In the genomic region with DNA sequence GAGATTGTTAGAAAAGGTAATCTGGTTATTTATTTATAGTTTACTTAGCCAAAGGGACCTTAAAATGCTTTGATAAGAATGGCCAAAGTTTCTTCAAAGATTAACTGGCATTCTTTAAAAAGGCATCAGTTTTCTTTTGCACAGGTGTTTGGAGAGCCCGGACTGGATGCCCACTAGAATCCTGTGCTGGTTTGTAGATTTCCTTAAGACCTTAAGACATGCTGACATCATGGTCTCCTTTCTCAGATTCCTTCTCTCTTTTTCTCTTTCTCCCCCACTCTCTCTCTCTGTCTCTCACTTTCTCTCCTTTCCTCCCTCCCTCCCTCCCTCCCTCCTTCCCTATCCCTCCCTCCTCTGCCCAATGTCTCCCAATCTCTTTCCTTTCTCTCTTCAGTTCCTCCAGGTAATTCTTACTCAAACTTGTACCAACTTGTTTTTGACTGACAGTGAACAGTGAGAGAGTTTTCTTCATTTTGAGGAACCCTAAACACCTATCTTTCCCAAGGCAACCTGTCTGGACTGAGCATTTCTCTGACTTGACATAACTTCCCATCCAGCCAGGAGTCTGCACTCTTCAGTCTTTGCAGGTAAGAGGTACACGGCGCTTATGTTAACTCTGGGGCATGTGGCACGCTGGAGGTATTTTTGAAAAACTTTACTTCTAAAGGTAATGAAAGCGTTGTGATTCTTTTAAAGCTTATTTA, we compare ENCODE assay signal across 16 cellular contexts. TPM values are rescaled to one million over a fixed set of nuclear protein-coding genes. Genes with fewer than 3 reads are reported as not detected.
DNase-seq lines count a peak whose midpoint lies in the region; ATAC-seq and TF ChIP-seq lines count a peak whose summit lies in the region.
"Had no signal": no experiment of that assay in that cellular context is flagged by ENCODE, and none has a peak within 500 bp of the region (broad histone marks: within the 10 kb centered on the region; RNA-seq: fewer than 3 reads in every experiment).

Gene KCNJ15, plus strand, starts transcription at position 393 of the 704 bp plus-strand sequence. CDS start 42,271 bp downstream, outside the sequence.

- no peak within 1 kb of the TSS for H3K27ac ChIP-seq in ascending aorta
- no peak within 1 kb of the TSS for H3K27ac ChIP-seq in hepatocyte
- H3K27ac ChIP-seq in osteoblast (ENCODE audit: low read depth, low read length): no peak within 1 kb of the TSS
- H3K27ac ChIP-seq in urinary bladder (ENCODE audit: low read depth): no peak within 1 kb of the TSS
- H3K27ac ChIP-seq in SK-N-SH (ENCODE audit: low read depth in 2 of 2, low read length in 1 of 2): no peak within 1 kb of the TSS
- H3K27ac ChIP-seq: esophagus muscularis mucosa, RWPE1 had no signal

- no peak for TF ChIP-seq RAD21 in SK-N-SH (IDR thresholded peaks at IDR 0.05; ENCODE audit: low read length)

- no peaks in the 10 kb centered on the region for H3K9me3 ChIP-seq in ascending aorta
- no peaks in the 10 kb centered on the region for H3K9me3 ChIP-seq in hepatocyte (ENCODE audit: low read depth)
- H3K9me3 ChIP-seq in osteoblast (ENCODE audit: low read depth, low read length): no peaks in the 10 kb centered on the region
- no peaks in the 10 kb centered on the region for H3K9me3 ChIP-seq in SK-N-SH
- H3K9me3 ChIP-seq: esophagus muscularis mucosa had no signal

- H3K79me2 ChIP-seq in hepatocyte: no peaks in the 10 kb centered on the region
- no peaks in the 10 kb centered on the region for H3K79me2 ChIP-seq in osteoblast (ENCODE audit: insufficient read depth, low read length)
- no peaks in the 10 kb centered on the region for H3K79me2 ChIP-seq in SK-N-SH (ENCODE audit: insufficient read depth)

- no peak for TF ChIP-seq CTCF in ascending aorta (IDR thresholded peaks at IDR 0.05)
- TF ChIP-seq CTCF in hepatocyte (IDR thresholded peaks at IDR 0.05; ENCODE audit: poor library complexity): no peak
- TF ChIP-seq CTCF in osteoblast (IDR thresholded peaks at IDR 0.05; ENCODE audit: extremely low read depth, low read depth, low read length): no peak
- no peak for TF ChIP-seq CTCF in SK-N-SH (IDR thresholded peaks at IDR 0.05)

- ATAC-seq in activated CD4-positive, CD25-positive, alpha-beta regulatory T cell treated with anti-CD3 and anti-CD28 coated beads, Interleukin-2, amount 50 U/mL, for 24 hours: no peak
- no peak for ATAC-seq in GM19324 (IDR thresholded peaks at IDR 0.05; ENCODE audit: low FRiP score, unreplicated experiment)
- ATAC-seq: activated CD8-positive, alpha-beta memory T cell treated with anti-CD3 and anti-CD28 coated beads, Interleukin-2, amount 10 ng/mL, durations not matched to agents 7 days and 5 days had no signal

- H3K36me3 ChIP-seq in ascending aorta: no peaks in the 10 kb centered on the region
- no peaks in the 10 kb centered on the region for H3K36me3 ChIP-seq in hepatocyte (replicated peaks; ENCODE audit: insufficient read depth, low read depth)
- no peaks in the 10 kb centered on the region for H3K36me3 ChIP-seq in osteoblast (ENCODE audit: insufficient read depth, low read length)
- H3K36me3 ChIP-seq in urinary bladder (ENCODE audit: insufficient read depth): no peaks in the 10 kb centered on the region
- no peaks in the 10 kb centered on the region for H3K36me3 ChIP-seq in SK-N-SH (replicated peaks in 1 of 2; ENCODE audit: control insufficient read depth in 1 of 2, insufficient read depth in 2 of 2, low read length in 1 of 2)
- H3K36me3 ChIP-seq: esophagus muscularis mucosa had no signal

- H3K27me3 ChIP-seq in ascending aorta: no peaks in the 10 kb centered on the region
- H3K27me3 ChIP-seq in hepatocyte: peaks cover 5% of the 10 kb centered on the region
- no peaks in the 10 kb centered on the region for H3K27me3 ChIP-seq in osteoblast (ENCODE audit: insufficient read depth, low read length)
- no peaks in the 10 kb centered on the region for H3K27me3 ChIP-seq in SK-N-SH (ENCODE audit: insufficient read depth)

- no peak within 1 kb of the TSS for H3K9ac ChIP-seq in SK-N-SH

- DNase-seq in ascending aorta (ENCODE audit: low spot score in 2 of 2) (no peak), hepatocyte (ENCODE audit: low spot score) (no peak), osteoblast (ENCODE audit: insufficient read length, low spot score, missing footprints) (no peak), SK-N-SH (no peak)
- DNase-seq: activated CD4-positive, alpha-beta T cell treated with anti-CD3 and anti-CD28 coated beads for 48 hours; activated CD8-positive, alpha-beta memory T cell treated with anti-CD3 and anti-CD28 coated beads, Interleukin-2, amount 10 ng/mL, durations not matched to agents 7 days and 5 days; NCI-H1092 treated with DMSO at 0.1 percent for 48 hours; NCI-H2107; NCI-H524; SW 1271 had no signal

- H2AFZ ChIP-seq in hepatocyte (no peak within 1 kb of the TSS), osteoblast (ENCODE audit: low read length) (no peak within 1 kb of the TSS), SK-N-SH (ENCODE audit: low read depth) (no peak within 1 kb of the TSS)

- 49% methylated on average over 5 of the region's 5 CpGs for WGBS in hepatocyte (ENCODE audit: low lambda C conversion rate, missing lambda C conversion rate)
- 60% methylated on average over 5 of the region's 5 CpGs for WGBS in urinary bladder
- WGBS in SK-N-SH (ENCODE audit: low lambda C conversion rate): 64% methylated on average over 5 of the region's 5 CpGs

- CTCF ChIA-PET in SK-N-SH (lab: Yijun Ruan, JAX): no interaction called here

- H3K4me3 ChIP-seq in ascending aorta: no peak within 1 kb of the TSS
- no peak within 1 kb of the TSS for H3K4me3 ChIP-seq in hepatocyte
- no peak within 1 kb of the TSS for H3K4me3 ChIP-seq in osteoblast (ENCODE audit: insufficient read depth, low read length)
- peak within 1 kb of the TSS; percentile 15 for H3K4me3 ChIP-seq in urinary bladder (ENCODE audit: low read depth, low read length)
- H3K4me3 ChIP-seq in SK-N-SH (ENCODE audit: low read depth in 2 of 2, low read length in 1 of 2): no peak within 1 kb of the TSS
- H3K4me3 ChIP-seq: esophagus muscularis mucosa had no signal

- H3K9me2 ChIP-seq in hepatocyte (replicated peaks; ENCODE audit: insufficient read depth) (no peaks in the 10 kb centered on the region), SK-N-SH (no peaks in the 10 kb centered on the region)

- H3K4me2 ChIP-seq in hepatocyte (peak within 1 kb of the TSS; percentile 50), osteoblast (ENCODE audit: insufficient read depth, low read length) (no peak within 1 kb of the TSS), SK-N-SH (no peak within 1 kb of the TSS)

- intact Hi-C loops in ascending aorta (cut with DNase I): loop anchor here (5.0 kb wide), 1 partner anchor 41 kb away; no protein-coding TSS in a partner anchor

- POLR2A ChIA-PET in SK-N-SH (lab: Yijun Ruan, JAX): no interaction called here

- H3F3A ChIP-seq in SK-N-SH (replicated peaks; ENCODE audit: insufficient read depth): peaks cover under 1% of the 10 kb centered on the region

- TF ChIP-seq EP300 in SK-N-SH (IDR thresholded peaks at IDR 0.05; ENCODE audit: borderline replicate concordance in 1 of 2, low read depth in 1 of 2, low read length in 1 of 2): no peak

- H4K20me1 ChIP-seq in hepatocyte (ENCODE audit: insufficient read depth, poor library complexity, severe bottlenecking) (no peaks in the 10 kb centered on the region), osteoblast (ENCODE audit: insufficient read depth, low read length) (no peaks in the 10 kb centered on the region), SK-N-SH (ENCODE audit: insufficient read depth) (no peaks in the 10 kb centered on the region)

- peaks cover 0 to 14% of the 10 kb centered on the region in 2 donors for H3K4me1 ChIP-seq in ascending aorta
- no peaks in the 10 kb centered on the region for H3K4me1 ChIP-seq in hepatocyte (ENCODE audit: insufficient read depth)
- peaks cover 23% of the 10 kb centered on the region for H3K4me1 ChIP-seq in osteoblast (ENCODE audit: insufficient read depth, low read length)
- H3K4me1 ChIP-seq in urinary bladder (ENCODE audit: insufficient read depth): no peaks in the 10 kb centered on the region
- no peaks in the 10 kb centered on the region for H3K4me1 ChIP-seq in SK-N-SH (ENCODE audit: control insufficient read depth in 1 of 2, insufficient read depth in 2 of 2, low read depth in 1 of 2, low read length in 1 of 2)
- H3K4me1 ChIP-seq: esophagus muscularis mucosa had no signal

TF ChIP-seq in SK-N-SH, 30 proteins besides CTCF, POLR2A, EP300 and RAD21 (continues in another document):
- TF ChIP-seq FOSL2 (IDR thresholded peaks at IDR 0.05; ENCODE audit: borderline replicate concordance, low read depth): no peak
- TF ChIP-seq MXI1 (IDR thresholded peaks at IDR 0.05; ENCODE audit: low read depth, low read length): no peak
- TF ChIP-seq, protein P1, sequence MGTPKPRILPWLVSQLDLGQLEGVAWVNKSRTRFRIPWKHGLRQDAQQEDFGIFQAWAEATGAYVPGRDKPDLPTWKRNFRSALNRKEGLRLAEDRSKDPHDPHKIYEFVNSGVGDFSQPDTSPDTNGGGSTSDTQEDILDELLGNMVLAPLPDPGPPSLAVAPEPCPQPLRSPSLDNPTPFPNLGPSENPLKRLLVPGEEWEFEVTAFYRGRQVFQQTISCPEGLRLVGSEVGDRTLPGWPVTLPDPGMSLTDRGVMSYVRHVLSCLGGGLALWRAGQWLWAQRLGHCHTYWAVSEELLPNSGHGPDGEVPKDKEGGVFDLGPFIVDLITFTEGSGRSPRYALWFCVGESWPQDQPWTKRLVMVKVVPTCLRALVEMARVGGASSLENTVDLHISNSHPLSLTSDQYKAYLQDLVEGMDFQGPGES (IDR thresholded peaks at IDR 0.05; ENCODE audit: low read depth, low read length): no peak
- no peak for TF ChIP-seq FOXM1 (IDR thresholded peaks at IDR 0.05; ENCODE audit: low read depth)
- no peak for TF ChIP-seq TAF1 (IDR thresholded peaks at IDR 0.05; ENCODE audit: borderline replicate concordance, low read depth, low read length)
- TF ChIP-seq SMC3 (IDR thresholded peaks at IDR 0.05; ENCODE audit: low read depth, low read length): no peak
- TF ChIP-seq JUND (IDR thresholded peaks at IDR 0.05): no peak
- no peak for TF ChIP-seq NRF1 (IDR thresholded peaks at IDR 0.05; ENCODE audit: low read depth, low read length)
- TF ChIP-seq RFX5 (IDR thresholded peaks at IDR 0.05; ENCODE audit: low read length): no peak

RNA-seq across cellular contexts. Expression of gene KCNJ15, which starts in this region (rescaled TPM):
- total RNA-seq in ascending aorta (17.5 TPM), hepatocyte (0.40 and 0.43 TPM in 2 replicates), osteoblast (10.0 and 10.1 TPM in 2 replicates), urinary bladder (11.4 TPM)
- polyA plus RNA-seq in hepatocyte (0.27 and 0.88 TPM in 2 replicates), urinary bladder (6.4 TPM), SK-N-SH (2012; rRNA removed) (0.02 and 0.03 TPM in 2 replicates)
- polyA plus RNA-seq in SK-N-SH (2012; cell fraction: cytosol; rRNA removed): 0.06 and 0.08 TPM in 2 replicates
- polyA plus RNA-seq in SK-N-SH (2012; cell fraction: nucleus; rRNA removed): 0.04 TPM in 1 of 2 replicates, not detected in the other
- total RNA-seq: activated CD8-positive, alpha-beta memory T cell treated with anti-CD3 and anti-CD28 coated beads, Interleukin-2, amount 10 ng/mL, durations not matched to agents 7 days and 5 days; HT-29 had no signal
